In the genomic region with DNA sequence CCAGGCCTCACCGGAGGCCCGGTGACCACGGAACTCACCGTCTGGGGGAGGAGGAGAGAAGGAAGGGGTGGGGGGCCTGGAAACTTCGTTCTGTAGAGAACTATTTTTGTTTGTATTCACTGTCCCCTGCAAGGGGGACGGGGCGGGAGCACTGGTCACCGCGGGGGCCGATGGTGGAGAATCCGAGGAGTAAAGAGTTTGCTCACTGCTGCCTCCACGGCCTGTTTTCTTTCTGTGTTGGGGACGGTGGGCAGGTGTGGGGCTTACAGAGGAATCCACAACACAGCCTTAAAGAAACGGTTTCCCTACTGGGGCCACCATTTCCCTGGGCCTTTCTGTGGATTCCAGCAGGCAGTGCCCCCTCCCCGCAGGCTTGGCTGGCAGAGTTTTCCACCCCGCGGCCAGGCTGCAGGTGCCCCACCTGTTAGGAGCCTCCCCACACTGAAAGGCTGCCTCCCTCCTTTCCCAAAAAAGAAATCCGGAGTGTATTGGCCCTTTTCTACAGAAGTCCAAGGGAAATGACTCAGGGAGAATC, we compare ENCODE assay signal across 8 cellular contexts.
A peak's percentile ranks its signal among the peaks of the same experiment; 100 is the strongest.
DNase-seq lines count a peak whose midpoint lies in the region; ATAC-seq and TF ChIP-seq lines count a peak whose summit lies in the region.

No MANE protein-coding gene starts in this region.

- H3K4me3 ChIP-seq in CD4-positive, CD25-positive, alpha-beta regulatory T cell (ENCODE audit: low read depth, low read length), result peak overlapping the region; percentile 48
- H3K4me3 ChIP-seq in KMS-11 (IDR thresholded peaks at IDR 0.05; ENCODE audit: insufficient read depth, low read depth, low read length), result no peak overlapping the region

- H3K27me3 ChIP-seq in CD4-positive, CD25-positive, alpha-beta regulatory T cell (ENCODE audit: control insufficient read depth, insufficient read depth, low read length), result no peaks in the 10 kb centered on the region
- H3K27me3 ChIP-seq in KMS-11 (ENCODE audit: insufficient read depth, low read depth), result peaks cover 55% of the 10 kb centered on the region

- H3K4me1 ChIP-seq in CD4-positive, CD25-positive, alpha-beta regulatory T cell (ENCODE audit: control insufficient read depth, insufficient read depth, low read length, poor library complexity, severe bottlenecking), result peaks cover 22% of the 10 kb centered on the region
- H3K4me1 ChIP-seq in KMS-11 (ENCODE audit: low read depth, poor library complexity, severe bottlenecking), result no peaks in the 10 kb centered on the region

- no peaks in the 10 kb centered on the region for H3K36me3 ChIP-seq in CD4-positive, CD25-positive, alpha-beta regulatory T cell (ENCODE audit: control insufficient read depth, insufficient read depth, low read length)
- no peaks in the 10 kb centered on the region for H3K36me3 ChIP-seq in KMS-11 (ENCODE audit: insufficient read depth)

- H4K20me1 ChIP-seq in KMS-11 (ENCODE audit: insufficient read depth), result no peaks in the 10 kb centered on the region

- H3K4me1 Mint-ChIP-seq in CD4-positive, CD25-positive, alpha-beta regulatory T cell, result peaks cover 0 to 21% (median 4%) of the 10 kb centered on the region in 4 donors
- peaks cover 13% of the 10 kb centered on the region for H3K4me1 Mint-ChIP-seq in central memory CD8-positive, alpha-beta T cell
- H3K4me1 Mint-ChIP-seq in natural killer cell treated with Interleukin-12 subunit alpha and Interleukin-12 subunit beta and Interleukin-15 and Interleukin-18, amount 100 ng/mL, for 72 hours (ENCODE audit: low read depth in 2 of 2), result peaks cover 6 to 9% of the 10 kb centered on the region in 2 donors

- H3K9ac ChIP-seq in KMS-11, result no peak overlapping the region; the same call in 1 of the 2 replicates

- H3K9me3 ChIP-seq in CD4-positive, CD25-positive, alpha-beta regulatory T cell (ENCODE audit: control insufficient read depth in 2 of 2, low read length in 2 of 2), result no peaks in the 10 kb centered on the region

- no peak for ATAC-seq in CD4-positive, CD25-positive, alpha-beta regulatory T cell (ENCODE audit: low read depth in 2 of 2)
- ATAC-seq in central memory CD8-positive, alpha-beta T cell (replicated peaks; ENCODE audit: extremely low read depth, poor library complexity, severe bottlenecking), result no peak
- no peak for ATAC-seq in natural killer cell treated with Interleukin-12 subunit alpha and Interleukin-12 subunit beta and Interleukin-15 and Interleukin-18, amount 100 ng/mL, for 72 hours
- ATAC-seq in GM18511 (IDR thresholded peaks at IDR 0.05; ENCODE audit: unreplicated experiment), result no peak
- ATAC-seq in HG03097 (IDR thresholded peaks at IDR 0.05; ENCODE audit: low FRiP score, unreplicated experiment), result no peak

- peak overlapping the region; percentile 95 for H2AFZ ChIP-seq in KMS-11 (ENCODE audit: low read depth)

- peaks cover 0 to 1% (median 0%) of the 10 kb centered on the region in 7 donors for H3K9me3 Mint-ChIP-seq in CD4-positive, CD25-positive, alpha-beta regulatory T cell
- no peaks in the 10 kb centered on the region for H3K9me3 Mint-ChIP-seq in central memory CD8-positive, alpha-beta T cell
- no peaks in the 10 kb centered on the region for H3K9me3 Mint-ChIP-seq in natural killer cell treated with Interleukin-12 subunit alpha and Interleukin-12 subunit beta and Interleukin-15 and Interleukin-18, amount 100 ng/mL, for 72 hours

- no peaks in the 10 kb centered on the region for H3K36me3 Mint-ChIP-seq in CD4-positive, CD25-positive, alpha-beta regulatory T cell
- peaks cover 8% of the 10 kb centered on the region for H3K36me3 Mint-ChIP-seq in central memory CD8-positive, alpha-beta T cell (ENCODE audit: insufficient read depth)
- H3K36me3 Mint-ChIP-seq in natural killer cell treated with Interleukin-12 subunit alpha and Interleukin-12 subunit beta and Interleukin-15 and Interleukin-18, amount 100 ng/mL, for 72 hours, result no peaks in the 10 kb centered on the region

- no peak overlapping the region for H3K27ac ChIP-seq in CD4-positive, CD25-positive, alpha-beta regulatory T cell (ENCODE audit: insufficient read depth, low read length, poor library complexity, severe bottlenecking)
- no peak overlapping the region for H3K27ac ChIP-seq in KMS-11

- peak overlapping the region; percentile 62 to 90 (median 89) for H3K27ac Mint-ChIP-seq in CD4-positive, CD25-positive, alpha-beta regulatory T cell
- H3K27ac Mint-ChIP-seq in central memory CD8-positive, alpha-beta T cell (ENCODE audit: low read depth), result peak overlapping the region; percentile 97
- H3K27ac Mint-ChIP-seq in natural killer cell treated with Interleukin-12 subunit alpha and Interleukin-12 subunit beta and Interleukin-15 and Interleukin-18, amount 100 ng/mL, for 72 hours, result peak overlapping the region; percentile 47 to 77

- H3K4me3 Mint-ChIP-seq in CD4-positive, CD25-positive, alpha-beta regulatory T cell, result peak overlapping the region; percentile 91 to 96 (median 94)
- peak overlapping the region; percentile 98 for H3K4me3 Mint-ChIP-seq in central memory CD8-positive, alpha-beta T cell
- peak overlapping the region; percentile 98 for H3K4me3 Mint-ChIP-seq in natural killer cell treated with Interleukin-12 subunit alpha and Interleukin-12 subunit beta and Interleukin-15 and Interleukin-18, amount 100 ng/mL, for 72 hours

- peak overlapping the region; percentile 71 for H3K4me2 ChIP-seq in KMS-11

- DNase-seq in CD4-positive, CD25-positive, alpha-beta regulatory T cell, result peak in 1 of 3 donors; percentile 18
- DNase-seq in central memory CD8-positive, alpha-beta T cell (ENCODE audit: low spot score in 2 of 2), result no peak
- peak; percentile 56 for DNase-seq in natural killer cell treated with Interleukin-12 subunit alpha and Interleukin-12 subunit beta and Interleukin-15 and Interleukin-18, amount 100 ng/mL, for 72 hours (ENCODE audit: low spot score)
- no peak for DNase-seq in NCI-H2029 treated with DMSO at 0.1 percent for 48 hours (lab: John Stamatoyannopoulos, UW)
- DNase-seq in NCI-H510A treated with DMSO at 0.1 percent for 48 hours (lab: John Stamatoyannopoulos, UW), result no peak

- TF ChIP-seq CTCF in KMS-11 (conservative IDR thresholded peaks at IDR 0.05; ENCODE audit: low read depth, low read length), result no peak

- peaks cover 17% of the 10 kb centered on the region for H3K27me3 Mint-ChIP-seq in CD4-positive, CD25-positive, alpha-beta regulatory T cell
- peaks cover 13% of the 10 kb centered on the region for H3K27me3 Mint-ChIP-seq in central memory CD8-positive, alpha-beta T cell
- peaks cover 0 to 7% of the 10 kb centered on the region in 2 donors for H3K27me3 Mint-ChIP-seq in natural killer cell treated with Interleukin-12 subunit alpha and Interleukin-12 subunit beta and Interleukin-15 and Interleukin-18, amount 100 ng/mL, for 72 hours

- H3K79me2 ChIP-seq in KMS-11 (ENCODE audit: insufficient read depth, low read depth), result no peaks in the 10 kb centered on the region
